In genomic region chr6:33390767-33391277, GRCh38 we compare ENCODE assay signal across 8 cellular contexts. TPM values are rescaled to one million over a fixed set of nuclear protein-coding genes. Genes with fewer than 3 reads are reported as not detected.
DNase-seq lines count a peak whose midpoint lies in the region; ATAC-seq and TF ChIP-seq lines count a peak whose summit lies in the region.

No MANE protein-coding gene starts in this region.

- intact Hi-C loops in left ventricle myocardium inferior (cut with micrococcal nuclease) (no loop called here), Right ventricle myocardium superior (cut with DNase I) (loop anchor here (2.0 kb wide), 1 partner anchor 36 kb away; no protein-coding TSS in a partner anchor), uterus (cut with DNase I; ENCODE audit: low total_unique reads) (no loop called here)

- H3K27ac ChIP-seq in left ventricle myocardium inferior (replicated peaks) (peak overlapping the region; percentile 94), mesenchymal stem cell (ENCODE audit: low read length, poor library complexity, severe bottlenecking) (peak overlapping the region; percentile 72), uterus (peak overlapping the region; percentile 93 to 98)

- H2BK12ac ChIP-seq in mesenchymal stem cell (ENCODE audit: low read length in 2 of 2): no peak overlapping the region

- no peak overlapping the region for H4K8ac ChIP-seq in mesenchymal stem cell (ENCODE audit: low read length)

- no peak for TF ChIP-seq POLR2A in uterus (IDR thresholded peaks at IDR 0.05)

- H3K27me3 ChIP-seq in left ventricle myocardium inferior (ENCODE audit: low read depth): no peaks in the 10 kb centered on the region
- no peaks in the 10 kb centered on the region for H3K27me3 ChIP-seq in mesenchymal stem cell (ENCODE audit: control insufficient read depth in 1 of 2, insufficient read depth in 1 of 2, low read length in 2 of 2)
- no peaks in the 10 kb centered on the region for H3K27me3 ChIP-seq in uterus

- DNase-seq in left ventricle myocardium inferior (no peak), Right ventricle myocardium superior (no peak), astrocyte of the cerebellum (ENCODE audit: low read depth) (no peak), mesenchymal stem cell (no peak), uterus (no peak), superior temporal gyrus (ENCODE audit: extremely low spot score) (no peak), GM10248 (ENCODE audit: extremely low spot score) (no peak)

- CTCF ChIA-PET in GM10248 (lab: Yijun Ruan, JAX): interaction anchor here (0.7 to 1.9 kb wide), 19 partner anchors 9 to 279 kb away, joined by 3 to 11 read pairs (median 5); partner anchors contain the start of gene ZBTB9

- H3K36me3 ChIP-seq in left ventricle myocardium inferior (no peaks in the 10 kb centered on the region), mesenchymal stem cell (ENCODE audit: control insufficient read depth in 1 of 2, insufficient read depth in 2 of 2, low read depth in 1 of 2, low read length in 2 of 2) (no peaks in the 10 kb centered on the region), uterus (no peaks in the 10 kb centered on the region)

- 87% methylated on average over 8 of the region's 9 CpGs for WGBS in mesenchymal stem cell

- H4K91ac ChIP-seq in mesenchymal stem cell (ENCODE audit: low read length): no peak overlapping the region

- peak overlapping the region; percentile 10 for H2AK5ac ChIP-seq in mesenchymal stem cell (ENCODE audit: low read length, severe bottlenecking)

- H3K4me3 ChIP-seq in left ventricle myocardium inferior (peak overlapping the region; percentile 68), astrocyte of the cerebellum (ENCODE audit: low read depth, low read length) (peak overlapping the region; percentile 17), mesenchymal stem cell (ENCODE audit: insufficient read depth in 1 of 2, low read depth in 1 of 2, low read length in 2 of 2) (peak overlapping the region in 1 of 2 experiments; percentile 53), uterus (peak overlapping the region in 1 of 2 donors; percentile 21)

- no peak overlapping the region for H3K14ac ChIP-seq in mesenchymal stem cell (ENCODE audit: low read length in 2 of 2)

- no peak overlapping the region for H2BK120ac ChIP-seq in mesenchymal stem cell (ENCODE audit: low read depth, low read length)

- H3K79me1 ChIP-seq in mesenchymal stem cell (replicated peaks; ENCODE audit: low read length, poor library complexity, severe bottlenecking): no peaks in the 10 kb centered on the region

- no peak for TF ChIP-seq CTCF in left ventricle myocardium inferior (IDR thresholded peaks at IDR 0.05; ENCODE audit: borderline replicate concordance)
- no peak for TF ChIP-seq CTCF in astrocyte of the cerebellum (IDR thresholded peaks at IDR 0.05; ENCODE audit: low read depth, low read length, missing control alignments)
- no peak for TF ChIP-seq CTCF in uterus (IDR thresholded peaks at IDR 0.05)
- no peak for TF ChIP-seq CTCF in GM10248 (IDR thresholded peaks at IDR 0.05; ENCODE audit: control extremely low read depth, extremely low read depth, low read depth, missing control alignments)

- in situ Hi-C loops in astrocyte of the cerebellum (cut with HindIII; ENCODE audit: low sequenced_read_pairs): no loop called here

- H3K18ac ChIP-seq in mesenchymal stem cell (ENCODE audit: low read depth in 1 of 2, low read length in 2 of 2): no peak overlapping the region

- H2AFZ ChIP-seq in mesenchymal stem cell (ENCODE audit: low read depth, low read length): no peak overlapping the region

- POLR2A ChIA-PET in GM10248 (lab: Yijun Ruan, JAX): no interaction called here

- no peak overlapping the region for H3K23ac ChIP-seq in mesenchymal stem cell (ENCODE audit: low read length in 2 of 2)

- ATAC-seq in Right ventricle myocardium superior (ENCODE audit: poor library complexity) (no peak), GM21529 (IDR thresholded peaks at IDR 0.05; ENCODE audit: unreplicated experiment) (no peak)

- peak overlapping the region; percentile 84 for H3K9ac ChIP-seq in mesenchymal stem cell (ENCODE audit: low read length)

- H3K9me3 ChIP-seq in left ventricle myocardium inferior (replicated peaks) (no peaks in the 10 kb centered on the region), mesenchymal stem cell (ENCODE audit: control insufficient read depth, low read length) (no peaks in the 10 kb centered on the region), uterus (no peaks in the 10 kb centered on the region)

- no peak overlapping the region for H2BK15ac ChIP-seq in mesenchymal stem cell (ENCODE audit: low read depth, poor library complexity, severe bottlenecking)

- H3K4ac ChIP-seq in mesenchymal stem cell (ENCODE audit: low read depth in 1 of 2, low read length in 2 of 2): peak overlapping the region in 1 of 2 experiments; percentile 63

- H2BK5ac ChIP-seq in mesenchymal stem cell (ENCODE audit: low read depth, low read length, poor library complexity, severe bottlenecking): no peak overlapping the region

- peaks cover 14% of the 10 kb centered on the region for H3K4me1 ChIP-seq in left ventricle myocardium inferior
- peaks cover 2% of the 10 kb centered on the region for H3K4me1 ChIP-seq in mesenchymal stem cell (ENCODE audit: control insufficient read depth, insufficient read depth, low read depth, low read length)
- peaks cover 0 to 6% of the 10 kb centered on the region in 2 donors for H3K4me1 ChIP-seq in uterus

- H3K4me2 ChIP-seq in mesenchymal stem cell (ENCODE audit: low read length, poor library complexity, severe bottlenecking): no peak overlapping the region

RNA-seq across cellular contexts. Expression of gene KIFC1, which starts 0.8 kb away (rescaled TPM):
- total RNA-seq in left ventricle myocardium inferior: 0.49 TPM
- total RNA-seq in Right ventricle myocardium superior: 0.97 TPM
- 4.9 TPM for polyA plus RNA-seq in mesenchymal stem cell (2013, experiment 1 of 2)
- 5.1 TPM for polyA plus RNA-seq in mesenchymal stem cell (2013, experiment 2 of 2)
- 10 to 100 TPM in 1 of 4 donors, 1 to 10 TPM in 1, not detected in 2; 1.8 to 20.0 TPM for total RNA-seq in uterus

RNA-seq across cellular contexts. Expression of gene PHF1, which starts 20.0 kb away (rescaled TPM):
- total RNA-seq in left ventricle myocardium inferior (52.2 TPM), Right ventricle myocardium superior (50.6 TPM), uterus (100 to 1,000 TPM in 1 of 4 donors, 10 to 100 TPM in 3; 10.5 to 147 (median 35.3) TPM)
- 43.1 TPM for polyA plus RNA-seq in mesenchymal stem cell (2013, experiment 1 of 2)
- polyA plus RNA-seq in mesenchymal stem cell (2013, experiment 2 of 2): 40.9 TPM

RNA-seq across cellular contexts. Expression of gene CUTA, which starts 27.1 kb away (rescaled TPM):
- 107 TPM for total RNA-seq in left ventricle myocardium inferior
- 102 TPM for total RNA-seq in Right ventricle myocardium superior
- 472 TPM for polyA plus RNA-seq in mesenchymal stem cell (2013, experiment 1 of 2)
- polyA plus RNA-seq in mesenchymal stem cell (2013, experiment 2 of 2): 480 TPM
- total RNA-seq in uterus: 100 to 1,000 TPM in 1 of 4 donors, 10 to 100 TPM in 3; 10.8 to 135 (median 72.7) TPM

RNA-seq across cellular contexts. Expression of gene SYNGAP1, which starts 29.0 kb away (rescaled TPM):
- total RNA-seq in left ventricle myocardium inferior (6.5 TPM), Right ventricle myocardium superior (4.8 TPM), uterus (10 to 100 TPM; 11.5 to 67.6 (median 14.4) TPM)
- polyA plus RNA-seq in mesenchymal stem cell (2013, experiment 1 of 2): 18.5 TPM
- polyA plus RNA-seq in mesenchymal stem cell (2013, experiment 2 of 2): 19.0 TPM
